Comparison of ENCODE assay signal across 8 cellular contexts in genomic region chr10:110209926-110210662, GRCh38. TPM values are rescaled to one million over a fixed set of nuclear protein-coding genes. Genes with fewer than 3 reads are reported as not detected.
DNase-seq lines count a peak whose midpoint lies in the region; ATAC-seq and TF ChIP-seq lines count a peak whose summit lies in the region.

No MANE protein-coding gene starts in this region.

- TF ChIP-seq CTCF in AG10803 (conservative IDR thresholded peaks at IDR 0.05; ENCODE audit: low read length) = no peak
- no peak for TF ChIP-seq CTCF in WTC11 (IDR thresholded peaks at IDR 0.05)
- no peak for TF ChIP-seq CTCF in lower lobe of right lung (IDR thresholded peaks at IDR 0.05)

- POLR2A ChIA-PET in WTC11 (lab: Charles Lee) = interaction anchor here (0.5 to 4.3 kb wide), 13 partner anchors 9 to 1736 kb away, joined by 3 to 101 read pairs (median 4); partner anchors contain the start of genes ADD3 and SMNDC1

- H3K9me3 Mint-ChIP-seq in WTC11 = no peaks in the 10 kb centered on the region
- H3K9me3 Mint-ChIP-seq in stimulated activated naive B cell treated with anti-CD40 and anti-IgM and Interleukin-4, amounts not matched to agents 10 μg/mL and 1 μg/mL and 100 μg/mL, for 72 hours = no peaks in the 10 kb centered on the region

- H3K36me3 Mint-ChIP-seq in WTC11 = no peaks in the 10 kb centered on the region
- peaks cover 0 to 3% of the 10 kb centered on the region in 2 donors for H3K36me3 Mint-ChIP-seq in stimulated activated naive B cell treated with anti-CD40 and anti-IgM and Interleukin-4, amounts not matched to agents 10 μg/mL and 1 μg/mL and 100 μg/mL, for 72 hours

- intact Hi-C loops in lower lobe of right lung (cut with DNase I) = no loop called here

- H3K36me3 ChIP-seq in duodenal mucosa (ENCODE audit: control insufficient read depth in 1 of 2, insufficient read depth in 2 of 2, low read length in 2 of 2) (no peaks in the 10 kb centered on the region), lower lobe of right lung (no peaks in the 10 kb centered on the region)

- peaks cover 40% of the 10 kb centered on the region for H3K4me1 Mint-ChIP-seq in WTC11
- H3K4me1 Mint-ChIP-seq in stimulated activated naive B cell treated with anti-CD40 and anti-IgM and Interleukin-4, amounts not matched to agents 10 μg/mL and 1 μg/mL and 100 μg/mL, for 72 hours = peaks cover 33 to 55% of the 10 kb centered on the region in 2 donors

- H3K27ac ChIP-seq in duodenal mucosa (ENCODE audit: low read depth, low read length) (peak overlapping the region; percentile 78), lower lobe of right lung (peak overlapping the region; percentile 88)

- H3K9me3 ChIP-seq in duodenal mucosa (ENCODE audit: control insufficient read depth in 1 of 2, low read length in 2 of 2) = no peaks in the 10 kb centered on the region
- H3K9me3 ChIP-seq in lower lobe of right lung = no peaks in the 10 kb centered on the region

- DNase-seq in AG10803 (ENCODE audit: low read depth) (peak; percentile 60), WTC11 (ENCODE audit: low spot score) (peak; percentile 39), lower lobe of right lung (peak; percentile 69)
- DNase-seq in stimulated activated naive B cell treated with anti-CD40 and anti-IgM and Interleukin-4, amounts not matched to agents 10 μg/mL and 1 μg/mL and 100 μg/mL, for 72 hours = no peak

- peaks cover 79% of the 10 kb centered on the region for H3K27me3 Mint-ChIP-seq in WTC11 (ENCODE audit: low read depth)
- H3K27me3 Mint-ChIP-seq in stimulated activated naive B cell treated with anti-CD40 and anti-IgM and Interleukin-4, amounts not matched to agents 10 μg/mL and 1 μg/mL and 100 μg/mL, for 72 hours = peaks cover 0 to 11% of the 10 kb centered on the region in 2 donors

- peak overlapping the region; percentile 91 for H3K4me3 Mint-ChIP-seq in WTC11
- peak overlapping the region; percentile 94 for H3K4me3 Mint-ChIP-seq in stimulated activated naive B cell treated with anti-CD40 and anti-IgM and Interleukin-4, amounts not matched to agents 10 μg/mL and 1 μg/mL and 100 μg/mL, for 72 hours

- no peaks in the 10 kb centered on the region for H3K27me3 ChIP-seq in duodenal mucosa (ENCODE audit: control insufficient read depth in 1 of 2, insufficient read depth in 2 of 2, low read length in 2 of 2)
- H3K27me3 ChIP-seq in lower lobe of right lung (ENCODE audit: low read depth) = no peaks in the 10 kb centered on the region

- H3K27ac Mint-ChIP-seq in WTC11 = peak overlapping the region; percentile 94
- H3K27ac Mint-ChIP-seq in stimulated activated naive B cell treated with anti-CD40 and anti-IgM and Interleukin-4, amounts not matched to agents 10 μg/mL and 1 μg/mL and 100 μg/mL, for 72 hours = peak overlapping the region; percentile 96

- ATAC-seq in HG03196 (IDR thresholded peaks at IDR 0.05; ENCODE audit: unreplicated experiment) (peak; percentile 17), WTC11 (no peak), lower lobe of right lung (peak; percentile 50 to 56), HG03565 (IDR thresholded peaks at IDR 0.05; ENCODE audit: unreplicated experiment) (no peak), HG03457 (IDR thresholded peaks at IDR 0.05; ENCODE audit: unreplicated experiment) (no peak)
- no peak for ATAC-seq in stimulated activated naive B cell treated with anti-CD40 and anti-IgM and Interleukin-4, amounts not matched to agents 10 μg/mL and 1 μg/mL and 100 μg/mL, for 72 hours (replicated peaks)

- CTCF ChIA-PET in WTC11 (lab: Charles Lee) = interaction anchor here (0.6 to 2.7 kb wide), 10 partner anchors 10 to 326 kb away, joined by 3 to 26 read pairs (median 8); no protein-coding TSS in a partner anchor

- H3K9ac ChIP-seq in duodenal mucosa (ENCODE audit: low read depth in 1 of 2, low read length in 2 of 2) = peak overlapping the region; percentile 83 to 85

- H3K4me3 ChIP-seq in AG10803 (ENCODE audit: low read length) = peak overlapping the region; percentile 88
- peak overlapping the region; percentile 85 to 94 for H3K4me3 ChIP-seq in duodenal mucosa (ENCODE audit: low read depth in 1 of 2, low read length in 2 of 2)
- peak overlapping the region; percentile 80 for H3K4me3 ChIP-seq in lower lobe of right lung

- H3K4me1 ChIP-seq in duodenal mucosa (ENCODE audit: control insufficient read depth in 1 of 2, insufficient read depth in 2 of 2, low read length in 2 of 2) = peaks cover 21 to 34% of the 10 kb centered on the region in 2 donors
- peaks cover 22% of the 10 kb centered on the region for H3K4me1 ChIP-seq in lower lobe of right lung

TF ChIP-seq in WTC11, 78 proteins besides CTCF, POLR2A, EP300 and RAD21:
- TF ChIP-seq MXD4 (CRISPR knock-in tag; IDR thresholded peaks at IDR 0.05; ENCODE audit: borderline replicate concordance) = no peak
- peak; percentile 78; the same call in 1 of the 2 replicates for TF ChIP-seq ARID4B (CRISPR knock-in tag; IDR thresholded peaks at IDR 0.05; ENCODE audit: borderline replicate concordance)

RNA-seq across cellular contexts. Expression of gene MXI1, which starts 2.7 kb away (rescaled TPM):
- total RNA-seq in WTC11 (2021) (16.6 to 23.9 TPM (median 21.6 TPM) in 3 replicates), lower lobe of right lung (33.3 TPM)

Comparison
In these comparisons a context has a peak if more than half of its experiments do, and no peak if none do; other contexts are left out.
1. ATAC-seq: peak in HG03196 (single experiment) and lower lobe of right lung (2 of 2); none in WTC11 (single experiment), stimulated activated naive B cell treated with anti-CD40 and anti-IgM and Interleukin-4, amounts not matched to agents 10 μg/mL and 1 μg/mL and 100 μg/mL, for 72 hours (0 of 2), HG03565 (single experiment) and HG03457 (single experiment).
2. Peak in every context shown above with its lines, with median percentiles within 50 percentile points of each other: H3K4me3 ChIP-seq.